In genomic region chr6:26472549-26473245, GRCh38 we compare ENCODE assay signal across 10 cellular contexts. TPM values are rescaled to one million over a fixed set of nuclear protein-coding genes. Genes with fewer than 3 reads are reported as not detected.
DNase-seq lines count a peak whose midpoint lies in the region; ATAC-seq and TF ChIP-seq lines count a peak whose summit lies in the region.
"Had no signal": no experiment of that assay in that cellular context is flagged by ENCODE, and none has a peak within 500 bp of the region (broad histone marks: within the 10 kb centered on the region; RNA-seq: fewer than 3 reads in every experiment).

No MANE protein-coding gene starts in this region.

- peaks cover 42% of the 10 kb centered on the region for H3K36me3 Mint-ChIP-seq in brain
- peaks cover 58% of the 10 kb centered on the region for H3K36me3 Mint-ChIP-seq in nephron progenitor cell (ENCODE audit: low read depth)

- peaks cover 0 to 9% (median 5%) of the 10 kb centered on the region in 5 experiments for H3K9me3 Mint-ChIP-seq in brain
- H3K9me3 Mint-ChIP-seq in nephron progenitor cell: peaks cover 18% of the 10 kb centered on the region

- H3K27me3 ChIP-seq in dorsolateral prefrontal cortex: no peaks in the 10 kb centered on the region

- H3K27ac Mint-ChIP-seq in brain: peak overlapping the region in 3 of 5 experiments; percentile 35 to 100 (median 100)
- H3K27ac Mint-ChIP-seq in nephron progenitor cell: peak overlapping the region; percentile 80

- peak overlapping the region in 4 of 59 donors; percentile 75 to 89 (median 83) for H3K27ac ChIP-seq in dorsolateral prefrontal cortex

- TF ChIP-seq CTCF in brain (conservative IDR thresholded peaks at IDR 0.05) (no peak), nephron progenitor cell (IDR thresholded peaks at IDR 0.05) (no peak), dorsolateral prefrontal cortex (IDR thresholded peaks at IDR 0.05 in 54 of 56, conservative IDR thresholded peaks at IDR 0.05 in 2 of 56; ENCODE audit: low read depth in 1 of 56, partially characterized antibody in 56 of 56) (no peak)

- H3K4me1 Mint-ChIP-seq in brain: peaks cover 44% of the 10 kb centered on the region
- peaks cover 43% of the 10 kb centered on the region for H3K4me1 Mint-ChIP-seq in nephron progenitor cell

- peak overlapping the region in 2 of 59 donors; percentile 58 to 70 for H3K4me3 ChIP-seq in dorsolateral prefrontal cortex

- ATAC-seq in GM19023 (IDR thresholded peaks at IDR 0.05; ENCODE audit: unreplicated experiment) (no peak), HG03108 (IDR thresholded peaks at IDR 0.05; ENCODE audit: unreplicated experiment) (no peak)

- intact Hi-C loops in dorsolateral prefrontal cortex (cut with DNase I): no loop called here

- H3K4me3 Mint-ChIP-seq in brain (peak overlapping the region in 4 of 5 experiments; percentile 24 to 92 (median 87)), nephron progenitor cell (peak overlapping the region; percentile 12)

- peak; percentile 51 for DNase-seq in CD1c-positive myeloid dendritic cell (ENCODE audit: extremely low spot score)
- DNase-seq in MV-4-11 (lab: John Stamatoyannopoulos, UW): peak; percentile 14
- no peak for DNase-seq in nephron progenitor cell
- DNase-seq in NCI-H1930 (lab: John Stamatoyannopoulos, UW): no peak
- DNase-seq in dorsolateral prefrontal cortex: no peak
- DNase-seq: activated CD4-positive, alpha-beta T cell treated with anti-CD3 and anti-CD28 coated beads for 48 hours; NCI-H524 treated with DMSO at 0.1 percent for 48 hours had no signal

- peaks cover 3% of the 10 kb centered on the region for H3K27me3 Mint-ChIP-seq in brain
- peaks cover 2% of the 10 kb centered on the region for H3K27me3 Mint-ChIP-seq in nephron progenitor cell (ENCODE audit: low read depth, poor library complexity)

RNA-seq across cellular contexts. Expression of gene BTN2A1, which starts 14.9 kb away (rescaled TPM):
- polyA plus RNA-seq in brain (ENCODE audit: insufficient read depth, low read depth, low replicate concordance): 15.6 TPM
- 10 to 100 TPM; 16.0 to 33.4 (median 24.3) TPM for total RNA-seq in dorsolateral prefrontal cortex

RNA-seq across cellular contexts. Expression of gene BTN1A1, which starts 27.4 kb away (rescaled TPM):
- polyA plus RNA-seq in brain (ENCODE audit: insufficient read depth, low read depth, low replicate concordance): 0.36 TPM
- total RNA-seq in dorsolateral prefrontal cortex: under 1 TPM in 5 of 120 experiments, not detected in 115; 0.17 to 0.28 (median 0.19) TPM

RNA-seq across cellular contexts. Expression of gene BTN3A3, which starts 32.4 kb away (rescaled TPM):
- 4.3 TPM for polyA plus RNA-seq in brain (ENCODE audit: insufficient read depth, low read depth, low replicate concordance)
- 10 to 100 TPM in 114 of 120 experiments, 1 to 10 TPM in 6; 8.6 to 39.2 (median 16.9) TPM for total RNA-seq in dorsolateral prefrontal cortex

Comparison
In these comparisons a context has a peak if more than half of its experiments do, and no peak if none do; other contexts are left out.
1. DNase-seq: peak in CD1c-positive myeloid dendritic cell (single experiment) and MV-4-11 (single experiment); none in nephron progenitor cell (single experiment), NCI-H1930 (0 of 2) and dorsolateral prefrontal cortex (0 of 10).